ENCODE assay signal across 8 cellular contexts in genomic region chr7:38345546-38346172, GRCh38.
DNase-seq lines count a peak whose midpoint lies in the region; ATAC-seq, FAIRE-seq and TF ChIP-seq lines count a peak whose summit lies in the region.
"Not testable (repeated sequence)": the region's sequence is repeated elsewhere in the genome, so short reads cannot be mapped to it uniquely, and the experiment has no call there.

No MANE protein-coding gene starts in this region.

- BruUV-seq in PC-9 (replicated peaks; lab: Mats Ljungman, UMichigan); endothelial cell of umbilical vein (replicated peaks; lab: Mats Ljungman, UMichigan): not testable (repeated sequence)

- in situ Hi-C loops in GM13977 (cut with MboI; ENCODE audit: low pct_unique_long_range_greater_than_20kb, low sequenced_read_pairs, unreplicated experiment): not testable (repeated sequence)

- H3K4me1 Mint-ChIP-seq in IgD-negative memory B cell: peaks cover 13 to 30% (median 22%) of the 10 kb centered on the region in 3 donors
- H3K4me1 Mint-ChIP-seq in activated T-cell treated with anti-CD3 and anti-CD28 coated beads, Interleukin-2, amount 50 U/mL, for 24 hours (ENCODE audit: low read depth): peaks cover 61% of the 10 kb centered on the region

- not testable (repeated sequence) for H3K79me2 ChIP-seq in PC-9 (ENCODE audit: low read depth); endothelial cell of umbilical vein (ENCODE audit: control insufficient read depth, insufficient read depth, low read length); mesendoderm (ENCODE audit: control insufficient read depth, insufficient read depth, low read length)

- WGBS in A549 (ENCODE audit: missing lambda C conversion rate): 50% methylated on average over 2 of the region's 4 CpGs
- WGBS in mesendoderm (ENCODE audit: extremely low coverage, insufficient coverage, low lambda C conversion rate): no CpG with 5 or more reads among the region's 4 CpGs

- DNase-seq in A549 (ENCODE audit: low read depth in 1 of 2, low spot score in 1 of 2) (peak; percentile 56 to 80), PC-9 (peak; percentile 50 to 65), endothelial cell of umbilical vein (ENCODE audit: low read depth, low spot score) (peak; percentile 42), mesendoderm (peak; percentile 89)
- DNase-seq in GM13977 (ENCODE audit: low spot score): not testable (repeated sequence)
- peak; percentile 67 for DNase-seq in activated T-cell treated with anti-CD3 and anti-CD28 coated beads, Interleukin-2, amount 50 U/mL, for 24 hours

- not testable (repeated sequence) for H3K4me3 Mint-ChIP-seq in IgD-negative memory B cell
- H3K4me3 Mint-ChIP-seq in activated T-cell treated with anti-CD3 and anti-CD28 coated beads, Interleukin-2, amount 50 U/mL, for 24 hours: peak overlapping the region; percentile 55

- H3K18ac ChIP-seq in mesendoderm (ENCODE audit: low read length): not testable (repeated sequence)

- not testable (repeated sequence) for H2BK5ac ChIP-seq in mesendoderm (ENCODE audit: low read length)

- H2AFZ ChIP-seq in PC-9: not testable (repeated sequence)
- peak overlapping the region; percentile 34 for H2AFZ ChIP-seq in endothelial cell of umbilical vein (ENCODE audit: low read depth, low read length)

- not testable (repeated sequence) for H3F3A ChIP-seq in PC-9 (ENCODE audit: insufficient read depth, low read depth)

- H3K4me3 ChIP-seq in A549; HEK293 (ENCODE audit: low read depth, low read length); PC-9; endothelial cell of umbilical vein (replicated peaks in 1 of 3; ENCODE audit: insufficient read depth in 1 of 3, low read depth in 1 of 3, low read length in 3 of 3); mesendoderm (ENCODE audit: low read length): not testable (repeated sequence)

- peak; percentile 92 to 98 for ATAC-seq in A549

- not testable (repeated sequence) for H3K4ac ChIP-seq in mesendoderm (ENCODE audit: low read depth, low read length)

- intact Hi-C loops in PC-9 (cut with micrococcal nuclease; ENCODE audit: unreplicated experiment); endothelial cell of umbilical vein (cut with micrococcal nuclease): not testable (repeated sequence)

- not testable (repeated sequence) for H4K5ac ChIP-seq in mesendoderm (ENCODE audit: low read length)

- not testable (repeated sequence) for H2BK15ac ChIP-seq in mesendoderm (replicated peaks; ENCODE audit: low read depth)

- H3K9me3 ChIP-seq in A549; HEK293 (ENCODE audit: control insufficient read depth, insufficient read depth, low read depth, low read length); PC-9 (ENCODE audit: insufficient read depth, low read depth); endothelial cell of umbilical vein (replicated peaks; ENCODE audit: control insufficient read depth, insufficient read depth, low read length): not testable (repeated sequence)

- FAIRE-seq in A549 (lab: Jason Lieb, UNC); endothelial cell of umbilical vein (lab: Jason Lieb, UNC): not testable (repeated sequence)

- TF ChIP-seq EP300 in A549 (IDR thresholded peaks at IDR 0.05): not testable (repeated sequence)

- TF ChIP-seq CTCF in A549 (IDR thresholded peaks at IDR 0.05) (peak; percentile 54), GM13977 (IDR thresholded peaks at IDR 0.05; ENCODE audit: extremely low read depth, insufficient read depth, missing control alignments) (peak; percentile 69), HEK293 (tag by site-specific recombination; IDR thresholded peaks at IDR 0.05) (0 out of 2 replicates have a peak, but pooled peaks have one; percentile 28), PC-9 (conservative IDR thresholded peaks at IDR 0.05) (peak; percentile 83), endothelial cell of umbilical vein (IDR thresholded peaks at IDR 0.05; ENCODE audit: extremely low read depth in 1 of 2, insufficient read depth in 1 of 2, low read depth in 1 of 2, low read length in 2 of 2) (peak; percentile 47 to 78)

- POLR2A ChIA-PET in A549 (lab: Yijun Ruan, JAX); HEK293 (lab: Yijun Ruan, JAX); PC-9 (lab: Charles Lee; ENCODE audit: unreplicated experiment); endothelial cell of umbilical vein (lab: Charles Lee): not testable (repeated sequence)

- not testable (repeated sequence) for H3K9ac ChIP-seq in endothelial cell of umbilical vein (replicated peaks; ENCODE audit: extremely low read depth, insufficient read depth, low read length); mesendoderm (ENCODE audit: low read length)

- H3K79me1 ChIP-seq in mesendoderm (ENCODE audit: low read length): not testable (repeated sequence)

- H4K8ac ChIP-seq in mesendoderm (ENCODE audit: low read depth, low read length): not testable (repeated sequence)

- not testable (repeated sequence) for H3K27me3 ChIP-seq in PC-9 (ENCODE audit: insufficient read depth, low read depth); endothelial cell of umbilical vein (ENCODE audit: control insufficient read depth in 2 of 2, insufficient read depth in 2 of 2, low read length in 2 of 2); mesendoderm (ENCODE audit: insufficient read depth, low read length, poor library complexity)

- CTCF ChIA-PET in A549 (lab: Yijun Ruan, JAX) (interaction anchor here (0.5 to 3.1 kb wide), 10 partner anchors 10 to 1755 kb away, joined by 3 to 25 read pairs (median 4); partner anchors contain the start of gene SFRP4), HEK293 (lab: Yijun Ruan, JAX) (interaction anchor here (0.6 to 4.1 kb wide), 44 partner anchors 10 to 509 kb away, joined by 3 to 60 read pairs (median 5); partner anchors contain the start of gene SFRP4), PC-9 (lab: Charles Lee) (interaction anchor here (0.6 to 1.4 kb wide), 5 partner anchors 10 to 149 kb away, joined by 3 to 13 read pairs (median 4); no protein-coding TSS in a partner anchor), endothelial cell of umbilical vein (lab: Charles Lee) (interaction anchor here (0.6 to 4.1 kb wide), 25 partner anchors 8 to 429 kb away, joined by 3 to 48 read pairs (median 4); partner anchors contain the start of genes SFRP4 and STARD3NL)

- TF ChIP-seq POLR2A in A549 (IDR thresholded peaks at IDR 0.05; ENCODE audit: low read length); endothelial cell of umbilical vein (IDR thresholded peaks at IDR 0.05; ENCODE audit: low read depth, low read length): not testable (repeated sequence)

- H3K9me2 ChIP-seq in PC-9 (ENCODE audit: insufficient read depth): not testable (repeated sequence)

- not testable (repeated sequence) for H3K27me3 Mint-ChIP-seq in IgD-negative memory B cell; activated T-cell treated with anti-CD3 and anti-CD28 coated beads, Interleukin-2, amount 50 U/mL, for 24 hours

- H3K4me2 ChIP-seq in A549; PC-9; endothelial cell of umbilical vein (ENCODE audit: insufficient read depth, low read length); mesendoderm (ENCODE audit: low read length): not testable (repeated sequence)

- not testable (repeated sequence) for H3K9me1 ChIP-seq in endothelial cell of umbilical vein (replicated peaks; ENCODE audit: control insufficient read depth, extremely low read depth, insufficient read depth, low read length)

- H4K20me1 ChIP-seq in PC-9 (ENCODE audit: insufficient read depth); endothelial cell of umbilical vein (replicated peaks; ENCODE audit: control insufficient read depth, extremely low read depth, insufficient read depth, low read length): not testable (repeated sequence)

- peak overlapping the region; percentile 19 to 91 (median 60) for H3K27ac Mint-ChIP-seq in IgD-negative memory B cell
- peak overlapping the region; percentile 87 for H3K27ac Mint-ChIP-seq in activated T-cell treated with anti-CD3 and anti-CD28 coated beads, Interleukin-2, amount 50 U/mL, for 24 hours

- H3K23ac ChIP-seq in mesendoderm (ENCODE audit: low read length): not testable (repeated sequence)

- not testable (repeated sequence) for H2BK120ac ChIP-seq in mesendoderm (ENCODE audit: low read depth, low read length)

- H3K27ac ChIP-seq in A549; HEK293 (ENCODE audit: extremely low read depth, low read depth, low read length); PC-9; endothelial cell of umbilical vein (ENCODE audit: insufficient read depth, low read depth, low read length); mesendoderm (ENCODE audit: low read depth, low read length): not testable (repeated sequence)

- H3K4me1 ChIP-seq in A549; HEK293 (ENCODE audit: control insufficient read depth, insufficient read depth, low read length); PC-9 (replicated peaks; ENCODE audit: insufficient read depth); endothelial cell of umbilical vein (ENCODE audit: control insufficient read depth, extremely low read depth, insufficient read depth, low read length); mesendoderm (ENCODE audit: control insufficient read depth, low read depth, low read length): not testable (repeated sequence)

- not testable (repeated sequence) for H3K36me3 Mint-ChIP-seq in IgD-negative memory B cell
- peaks cover 14% of the 10 kb centered on the region for H3K36me3 Mint-ChIP-seq in activated T-cell treated with anti-CD3 and anti-CD28 coated beads, Interleukin-2, amount 50 U/mL, for 24 hours (ENCODE audit: low read depth)

- dilution Hi-C loops in endothelial cell of umbilical vein (cut with MboI; ENCODE audit: extremely low pct_ligation_motif_present, low sequenced_read_pairs): not testable (repeated sequence)

- peak overlapping the region; percentile 7 for H3K56ac ChIP-seq in mesendoderm (ENCODE audit: low read length)

- not testable (repeated sequence) for H3K9me3 Mint-ChIP-seq in IgD-negative memory B cell; activated T-cell treated with anti-CD3 and anti-CD28 coated beads, Interleukin-2, amount 50 U/mL, for 24 hours

- TF ChIP-seq RAD21 in A549 (conservative IDR thresholded peaks at IDR 0.05 in 1 of 2, IDR thresholded peaks at IDR 0.05 in 1 of 2): peak; percentile 31 to 56; a peak in 2 of 5 replicates

- not testable (repeated sequence) for H3K36me3 ChIP-seq in HEK293 (ENCODE audit: control insufficient read depth in 2 of 2, insufficient read depth in 1 of 2, low read length in 2 of 2); PC-9 (ENCODE audit: low read depth); endothelial cell of umbilical vein (ENCODE audit: control insufficient read depth in 2 of 2, extremely low read depth in 1 of 2, insufficient read depth in 2 of 2, low read length in 2 of 2); mesendoderm (ENCODE audit: control insufficient read depth, insufficient read depth, low read length)

- H2AK5ac ChIP-seq in mesendoderm (ENCODE audit: low read length): not testable (repeated sequence)

Comparison
In these comparisons a context has a peak if more than half of its experiments do, and no peak if none do; other contexts are left out.
1. CTCF ChIP-seq: peak in every context shown above with its lines; median percentile 83 in PC-9; 69 in GM13977; 62 in endothelial cell of umbilical vein; 54 in A549; 28 in HEK293.